In the genomic region with DNA sequence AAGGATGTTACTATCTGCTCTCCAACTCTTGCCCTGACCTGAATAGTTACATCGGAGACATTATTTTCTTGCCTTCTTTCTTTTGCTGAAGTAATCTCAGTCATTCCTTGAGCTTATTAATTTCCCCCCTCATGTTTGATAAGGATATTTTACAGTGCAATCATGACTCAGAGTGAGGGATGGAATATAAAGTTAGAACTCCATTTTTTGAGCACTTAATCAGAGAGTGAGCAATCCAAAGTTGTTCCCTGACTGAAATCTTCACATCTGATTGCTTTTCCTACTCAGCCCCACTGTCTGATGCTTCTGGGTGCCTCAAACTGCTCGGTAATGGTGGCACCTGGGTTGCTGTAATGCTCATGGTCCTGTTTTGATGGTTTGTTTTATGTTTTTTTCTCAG, we compare ENCODE assay signal across 35 cellular contexts.
DNase-seq lines count a peak whose midpoint lies in the region; ATAC-seq, FAIRE-seq and TF ChIP-seq lines count a peak whose summit lies in the region.
"Had no signal": no experiment of that assay in that cellular context is flagged by ENCODE, and none has a peak within 500 bp of the region (broad histone marks: within the 10 kb centered on the region; RNA-seq: fewer than 3 reads in every experiment).

No MANE protein-coding gene starts in this region.

- no peak for TF ChIP-seq RAD21 in neural cell (conservative IDR thresholded peaks at IDR 0.05)

- TF ChIP-seq CTCF in glutamatergic neuron (IDR thresholded peaks at IDR 0.05; ENCODE audit: partially characterized antibody, unreplicated experiment): no peak
- no peak for TF ChIP-seq CTCF in neural cell (IDR thresholded peaks at IDR 0.05; ENCODE audit: poor library complexity, severe bottlenecking)
- TF ChIP-seq CTCF in omental fat pad (IDR thresholded peaks at IDR 0.05): no peak

- H3K27me3 Mint-ChIP-seq in glutamatergic neuron (ENCODE audit: unreplicated experiment): peaks cover 4% of the 10 kb centered on the region
- H3K27me3 Mint-ChIP-seq: CD4-positive, CD25-positive, alpha-beta regulatory T cell had no signal

- peak overlapping the region; percentile 36 for H3K4me2 ChIP-seq in neural cell (ENCODE audit: low read length)
- H3K4me2 ChIP-seq: A549; BLaER1; BLaER1 treated with 17β-estradiol and CSF1 and Interleukin-3, amounts not matched to agents 10 nM and 100 nM had no signal

- H3K4me1 Mint-ChIP-seq in glutamatergic neuron (ENCODE audit: low read depth, unreplicated experiment): peaks cover 63% of the 10 kb centered on the region
- H3K4me1 Mint-ChIP-seq: B cell; CD14-positive monocyte; CD4-positive, alpha-beta memory T cell; CD4-positive, CD25-positive, alpha-beta regulatory T cell; CD8-positive, alpha-beta memory T cell had no signal

- no peak overlapping the region for H2AFZ ChIP-seq in neural cell (ENCODE audit: low read depth, low read length)

- peak overlapping the region; percentile 28 for H3K4me3 ChIP-seq in neural cell (ENCODE audit: low read length)
- H3K4me3 ChIP-seq: A549; BLaER1; BLaER1 treated with 17β-estradiol and CSF1 and Interleukin-3, amounts not matched to agents 10 nM and 100 nM had no signal

- TF ChIP-seq EP300 in neural cell (conservative IDR thresholded peaks at IDR 0.05; ENCODE audit: poor library complexity, severe bottlenecking): no peak

- H4K20me1 ChIP-seq in neural cell (ENCODE audit: insufficient read depth): no peaks in the 10 kb centered on the region
- H4K20me1 ChIP-seq: BLaER1; BLaER1 treated with 17β-estradiol and CSF1 and Interleukin-3, amounts not matched to agents 10 nM and 100 nM had no signal

- ATAC-seq in omental fat pad (ENCODE audit: low FRiP score): peak; percentile 68
- ATAC-seq: A549; CD8-positive, alpha-beta T cell had no signal

- no peak for FAIRE-seq in frontal cortex (lab: Jason Lieb, UNC)
- FAIRE-seq: A204.1, A549, D721Med had no signal

- no peaks in the 10 kb centered on the region for H3K9me2 ChIP-seq in neural cell (ENCODE audit: insufficient read depth, low read length)

- no peaks in the 10 kb centered on the region for H3K79me2 ChIP-seq in neural cell (replicated peaks; ENCODE audit: insufficient read depth, low read length)

- peaks cover 13% of the 10 kb centered on the region for H3K9me3 Mint-ChIP-seq in glutamatergic neuron (ENCODE audit: unreplicated experiment)

- H3K9ac ChIP-seq in neural cell (ENCODE audit: low read length): peak overlapping the region; percentile 39
- H3K9ac ChIP-seq: BLaER1; BLaER1 treated with 17β-estradiol and CSF1 and Interleukin-3, amounts not matched to agents 10 nM and 100 nM had no signal

- no peak for DNase-seq in glutamatergic neuron
- no peak for DNase-seq in omental fat pad (ENCODE audit: low spot score)
- DNase-seq in activated CD4-positive, alpha-beta T cell treated with anti-CD3 and anti-CD28 coated beads for 4 hours: no peak
- DNase-seq in frontal cortex (ENCODE audit: low spot score in 2 of 2): no peak
- no peak for DNase-seq in T-helper 9 cell
- DNase-seq: 8988T; ACHN; AML-193; BE2C; C1 segment of cervical spinal cord; Caco-2; Calu3; CD4-positive, alpha-beta memory T cell; CD4-positive, alpha-beta T cell; CD4-positive, CD25-positive, alpha-beta regulatory T cell; CD8-positive, alpha-beta memory T cell; CD8-positive, alpha-beta T cell; COR-L47; DMS 273 treated with DMSO at 0.1 percent for 48 hours; DMS153; DMS53; DMS79; DMS79 treated with DMSO at 0.1 percent for 48 hours; DND-41; EL had no signal

- peak overlapping the region; percentile 82 for H3K27ac ChIP-seq in neural cell (ENCODE audit: low read length)
- H3K27ac ChIP-seq: 22Rv1; A549; BLaER1; BLaER1 treated with 17β-estradiol and CSF1 and Interleukin-3, amounts not matched to agents 10 nM and 100 nM; C4-2B had no signal

- H3K9me3 ChIP-seq in neural cell (ENCODE audit: low read length): no peaks in the 10 kb centered on the region
- H3K9me3 ChIP-seq: A549, BE2C, Caco-2 had no signal

- H3K36me3 Mint-ChIP-seq in glutamatergic neuron (ENCODE audit: unreplicated experiment): no peaks in the 10 kb centered on the region
- H3K36me3 Mint-ChIP-seq: CD14-positive monocyte; CD4-positive, alpha-beta memory T cell; CD4-positive, CD25-positive, alpha-beta regulatory T cell; CD8-positive, alpha-beta T cell had no signal

- no peaks in the 10 kb centered on the region for H3K27me3 ChIP-seq in neural cell (ENCODE audit: insufficient read depth, low read depth, low read length)
- H3K27me3 ChIP-seq: BLaER1; BLaER1 treated with 17β-estradiol and CSF1 and Interleukin-3, amounts not matched to agents 10 nM and 100 nM had no signal

- no peaks in the 10 kb centered on the region for H3K36me3 ChIP-seq in neural cell (ENCODE audit: insufficient read depth, low read length)
- H3K36me3 ChIP-seq: BE2C; BLaER1; BLaER1 treated with 17β-estradiol and CSF1 and Interleukin-3, amounts not matched to agents 10 nM and 100 nM had no signal

- no peaks in the 10 kb centered on the region for H3F3A ChIP-seq in neural cell (ENCODE audit: insufficient read depth, low read length, poor library complexity, severe bottlenecking)

- H3K4me3 Mint-ChIP-seq in glutamatergic neuron (ENCODE audit: unreplicated experiment): no peak overlapping the region
- H3K4me3 Mint-ChIP-seq: B cell; CD14-positive monocyte; CD4-positive, alpha-beta memory T cell; CD4-positive, alpha-beta T cell; CD4-positive, CD25-positive, alpha-beta regulatory T cell; CD8-positive, alpha-beta memory T cell; CD8-positive, alpha-beta T cell had no signal

- H3K27ac Mint-ChIP-seq in glutamatergic neuron (ENCODE audit: unreplicated experiment): peak overlapping the region; percentile 35
- H3K27ac Mint-ChIP-seq: B cell; CD14-positive monocyte; CD4-positive, alpha-beta memory T cell; CD4-positive, alpha-beta T cell; CD4-positive, CD25-positive, alpha-beta regulatory T cell; CD8-positive, alpha-beta memory T cell; CD8-positive, alpha-beta T cell had no signal

TF ChIP-seq in neural cell, 6 proteins besides CTCF, POLR2A, EP300 and RAD21:
- TF ChIP-seq SMC3 (conservative IDR thresholded peaks at IDR 0.05; ENCODE audit: poor library complexity) (no peak), MXI1 (conservative IDR thresholded peaks at IDR 0.05; ENCODE audit: poor library complexity, severe bottlenecking) (no peak), EZH2 (IDR thresholded peaks at IDR 0.05; ENCODE audit: borderline replicate concordance, insufficient read depth, low read length, poor library complexity, severe bottlenecking) (no peak), POLR2AphosphoS5 (IDR thresholded peaks at IDR 0.05) (no peak), TAF1 (IDR thresholded peaks at IDR 0.05; ENCODE audit: low read depth) (no peak)
- TF ChIP-seq, protein P1, sequence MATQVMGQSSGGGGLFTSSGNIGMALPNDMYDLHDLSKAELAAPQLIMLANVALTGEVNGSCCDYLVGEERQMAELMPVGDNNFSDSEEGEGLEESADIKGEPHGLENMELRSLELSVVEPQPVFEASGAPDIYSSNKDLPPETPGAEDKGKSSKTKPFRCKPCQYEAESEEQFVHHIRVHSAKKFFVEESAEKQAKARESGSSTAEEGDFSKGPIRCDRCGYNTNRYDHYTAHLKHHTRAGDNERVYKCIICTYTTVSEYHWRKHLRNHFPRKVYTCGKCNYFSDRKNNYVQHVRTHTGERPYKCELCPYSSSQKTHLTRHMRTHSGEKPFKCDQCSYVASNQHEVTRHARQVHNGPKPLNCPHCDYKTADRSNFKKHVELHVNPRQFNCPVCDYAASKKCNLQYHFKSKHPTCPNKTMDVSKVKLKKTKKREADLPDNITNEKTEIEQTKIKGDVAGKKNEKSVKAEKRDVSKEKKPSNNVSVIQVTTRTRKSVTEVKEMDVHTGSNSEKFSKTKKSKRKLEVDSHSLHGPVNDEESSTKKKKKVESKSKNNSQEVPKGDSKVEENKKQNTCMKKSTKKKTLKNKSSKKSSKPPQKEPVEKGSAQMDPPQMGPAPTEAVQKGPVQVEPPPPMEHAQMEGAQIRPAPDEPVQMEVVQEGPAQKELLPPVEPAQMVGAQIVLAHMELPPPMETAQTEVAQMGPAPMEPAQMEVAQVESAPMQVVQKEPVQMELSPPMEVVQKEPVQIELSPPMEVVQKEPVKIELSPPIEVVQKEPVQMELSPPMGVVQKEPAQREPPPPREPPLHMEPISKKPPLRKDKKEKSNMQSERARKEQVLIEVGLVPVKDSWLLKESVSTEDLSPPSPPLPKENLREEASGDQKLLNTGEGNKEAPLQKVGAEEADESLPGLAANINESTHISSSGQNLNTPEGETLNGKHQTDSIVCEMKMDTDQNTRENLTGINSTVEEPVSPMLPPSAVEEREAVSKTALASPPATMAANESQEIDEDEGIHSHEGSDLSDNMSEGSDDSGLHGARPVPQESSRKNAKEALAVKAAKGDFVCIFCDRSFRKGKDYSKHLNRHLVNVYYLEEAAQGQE (IDR thresholded peaks at IDR 0.05; ENCODE audit: borderline replicate concordance): no peak
